Comparison of ENCODE assay signal across 7 cellular contexts in the genomic region with DNA sequence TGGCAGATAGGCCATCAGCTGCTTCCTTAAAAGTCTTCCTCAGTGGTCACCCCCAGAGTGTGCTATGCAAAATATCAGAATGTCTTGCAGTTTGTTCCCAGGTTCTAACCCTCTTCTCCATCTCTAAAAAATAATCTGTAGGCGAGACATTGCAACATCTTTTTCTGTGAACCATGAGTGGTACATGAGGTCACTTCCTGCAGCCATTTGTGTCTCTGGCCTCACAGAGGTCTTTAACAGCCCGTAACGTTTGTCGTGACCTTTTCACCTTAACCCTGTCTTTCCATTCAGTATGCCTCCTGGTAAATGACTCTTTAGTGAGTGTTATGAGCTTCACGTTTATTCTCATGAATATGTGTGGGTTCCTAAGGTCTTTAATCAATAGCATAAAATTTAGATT.
A peak's percentile ranks its signal among the peaks of the same experiment; 100 is the strongest.
DNase-seq lines count a peak whose midpoint lies in the region; ATAC-seq and TF ChIP-seq lines count a peak whose summit lies in the region.

No MANE protein-coding gene starts in this region.

- H3K4me1 Mint-ChIP-seq in HFFc6 (ENCODE audit: low read depth) (peaks cover 44% of the 10 kb centered on the region), natural killer cell (peaks cover 31 to 51% of the 10 kb centered on the region in 2 donors)

- H3K27ac ChIP-seq in coronary artery: peak overlapping the region; percentile 39 to 71

- H3K9me3 Mint-ChIP-seq in HFFc6 (no peaks in the 10 kb centered on the region; the same call in 1 of the 2 replicates), natural killer cell (peaks cover 3% of the 10 kb centered on the region in 2 donors)

- H3K27me3 Mint-ChIP-seq in HFFc6 (ENCODE audit: insufficient read depth) (peaks cover 1% of the 10 kb centered on the region), natural killer cell (ENCODE audit: low read depth in 2 of 2) (no peaks in the 10 kb centered on the region)

- intact Hi-C loops in natural killer cell (cut with micrococcal nuclease): loop anchor here (1.0 to 5.0 kb wide), 2 partner anchors 42 to 67 kb away; no protein-coding TSS in a partner anchor

- ATAC-seq in natural killer cell (peak; percentile 36 to 59 (median 43)), HG03439 (IDR thresholded peaks at IDR 0.05; ENCODE audit: unreplicated experiment) (no peak)

- H3K36me3 Mint-ChIP-seq in HFFc6 (ENCODE audit: low read depth) (peaks cover 28% of the 10 kb centered on the region), natural killer cell (no peaks in the 10 kb centered on the region)

- peak overlapping the region; percentile 93 for H3K27ac Mint-ChIP-seq in HFFc6
- H3K27ac Mint-ChIP-seq in natural killer cell: peak overlapping the region; percentile 94 to 99

- peak overlapping the region; percentile 44 for H3K4me3 Mint-ChIP-seq in HFFc6
- H3K4me3 Mint-ChIP-seq in natural killer cell: peak overlapping the region; percentile 57

- no peak for TF ChIP-seq CTCF in HFFc6 (IDR thresholded peaks at IDR 0.05)
- TF ChIP-seq CTCF in coronary artery (IDR thresholded peaks at IDR 0.05): no peak
- TF ChIP-seq CTCF in natural killer cell (IDR thresholded peaks at IDR 0.05): no peak

- peak; percentile 64 for DNase-seq in HFFc6
- DNase-seq in SIG-M5 (lab: John Stamatoyannopoulos, UW): peak; percentile 39
- no peak for DNase-seq in coronary artery (ENCODE audit: low spot score)
- DNase-seq in natural killer cell: no peak
- no peak for DNase-seq in NCI-H446 (lab: John Stamatoyannopoulos, UW)
- no peak for DNase-seq in NCI-H187 (lab: John Stamatoyannopoulos, UW)

- H3K4me3 ChIP-seq in coronary artery: peak overlapping the region; percentile 6

Comparison
In these comparisons a context has a peak if more than half of its experiments do, and no peak if none do; other contexts are left out.
1. DNase-seq: peak in HFFc6 (single experiment) and SIG-M5 (single experiment); none in coronary artery (single experiment), natural killer cell (single experiment), NCI-H446 (0 of 2) and NCI-H187 (0 of 2).